10 cellular contexts compared by ENCODE assay signal in the genomic region with DNA sequence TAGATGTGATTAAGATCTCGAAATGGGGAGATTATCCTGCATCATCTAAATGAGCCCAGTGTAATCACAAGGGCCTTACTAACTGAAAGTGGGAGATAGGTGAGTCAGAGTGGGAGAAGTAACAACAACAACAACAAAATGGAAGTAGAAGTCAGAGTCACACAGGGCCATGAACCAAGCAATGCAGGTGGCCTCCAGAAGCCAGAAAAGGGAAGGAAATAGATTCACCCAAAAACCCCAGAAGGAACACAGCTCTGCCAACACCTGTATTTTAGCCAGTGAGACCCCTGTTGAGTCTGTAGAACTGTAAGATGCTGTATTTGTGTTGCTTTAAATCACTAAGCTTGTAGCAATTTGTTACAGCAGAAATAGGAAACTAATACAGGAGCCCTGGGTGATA. TPM values are rescaled to one million over a fixed set of nuclear protein-coding genes. Genes with fewer than 3 reads are reported as not detected.
DNase-seq lines count a peak whose midpoint lies in the region; ATAC-seq, FAIRE-seq and TF ChIP-seq lines count a peak whose summit lies in the region.
"Had no signal": no experiment of that assay in that cellular context is flagged by ENCODE, and none has a peak within 500 bp of the region (broad histone marks: within the 10 kb centered on the region; RNA-seq: fewer than 3 reads in every experiment).

No MANE protein-coding gene starts in this region.

- H3K9ac ChIP-seq in SK-N-SH (peak overlapping the region; percentile 100; the same call in 1 of the 2 replicates), adipocyte (ENCODE audit: low read length) (no peak overlapping the region), skeletal muscle tissue (ENCODE audit: low read depth in 1 of 3, low read length in 3 of 3) (peak overlapping the region in 1 of 3 donors; percentile 73)

- POLR2A ChIA-PET in SK-N-SH (lab: Yijun Ruan, JAX) = no interaction called here

- H3K36me3 ChIP-seq in SK-N-SH (replicated peaks in 1 of 2; ENCODE audit: control insufficient read depth in 1 of 2, insufficient read depth in 2 of 2, low read length in 1 of 2) (peaks cover 25 to 35% of the 10 kb centered on the region in 2 experiments), adipocyte (ENCODE audit: control insufficient read depth, insufficient read depth, low read length, severe bottlenecking) (peaks cover 30% of the 10 kb centered on the region), skeletal muscle tissue (ENCODE audit: control insufficient read depth in 3 of 3, insufficient read depth in 3 of 3, low read length in 3 of 3) (peaks cover 15 to 23% (median 17%) of the 10 kb centered on the region in 3 donors), pancreas (peaks cover 11 to 29% (median 17%) of the 10 kb centered on the region in 3 donors)

- TF ChIP-seq RAD21 in SK-N-SH (IDR thresholded peaks at IDR 0.05; ENCODE audit: low read length) = no peak

- TF ChIP-seq EP300 in SK-N-SH (IDR thresholded peaks at IDR 0.05; ENCODE audit: borderline replicate concordance in 1 of 2, low read depth in 1 of 2, low read length in 1 of 2) = no peak

- H3K4me3 ChIP-seq in SK-N-SH (ENCODE audit: low read depth in 2 of 2, low read length in 1 of 2) = peak overlapping the region in 1 of 2 experiments; percentile 91; a peak in 1 of 4 replicates
- peak overlapping the region; percentile 95 for H3K4me3 ChIP-seq in adipocyte (ENCODE audit: low read length)
- H3K4me3 ChIP-seq in skeletal muscle tissue (ENCODE audit: low read length in 3 of 3) = no peak overlapping the region
- H3K4me3 ChIP-seq in pancreas = no peak overlapping the region

- WGBS in SK-N-SH (ENCODE audit: low lambda C conversion rate) = 90% methylated on average over 1 of the region's 1 CpG
- 43 to 53% methylated on average over 1 of the region's 1 CpG for WGBS in pancreas, 2 donors

- H3K4me2 ChIP-seq in SK-N-SH = peak overlapping the region; percentile 93

- ATAC-seq in SK-N-SH treated with all-trans-retinoic acid at 6 μM for 48 hours = no peak
- ATAC-seq in HG03097 (IDR thresholded peaks at IDR 0.05; ENCODE audit: low FRiP score, unreplicated experiment) = peak; percentile 17
- no peak for ATAC-seq in pancreas

- peaks cover 58% of the 10 kb centered on the region for H4K20me1 ChIP-seq in SK-N-SH (ENCODE audit: insufficient read depth)

- peaks cover 83% of the 10 kb centered on the region for H3K79me2 ChIP-seq in SK-N-SH (ENCODE audit: insufficient read depth)

- intact Hi-C loops in pancreas (cut with DNase I) = no loop called here

- H3K9me3 ChIP-seq in SK-N-SH = no peaks in the 10 kb centered on the region
- no peaks in the 10 kb centered on the region for H3K9me3 ChIP-seq in adipocyte (ENCODE audit: control insufficient read depth, low read length)
- H3K9me3 ChIP-seq in skeletal muscle tissue (ENCODE audit: control insufficient read depth in 3 of 3, low read length in 3 of 3) = no peaks in the 10 kb centered on the region
- H3K9me3 ChIP-seq in pancreas = no peaks in the 10 kb centered on the region

- peaks cover 39 to 48% of the 10 kb centered on the region in 2 experiments for H3K4me1 ChIP-seq in SK-N-SH (ENCODE audit: control insufficient read depth in 1 of 2, insufficient read depth in 2 of 2, low read depth in 1 of 2, low read length in 1 of 2)
- peaks cover 50% of the 10 kb centered on the region for H3K4me1 ChIP-seq in adipocyte (ENCODE audit: control insufficient read depth, insufficient read depth, low read length)
- peaks cover 49 to 61% (median 59%) of the 10 kb centered on the region in 3 donors for H3K4me1 ChIP-seq in skeletal muscle tissue (ENCODE audit: control insufficient read depth in 3 of 3, insufficient read depth in 3 of 3, low read length in 3 of 3)
- peaks cover 23 to 51% (median 36%) of the 10 kb centered on the region in 3 donors for H3K4me1 ChIP-seq in pancreas

- no peaks in the 10 kb centered on the region for H3K27me3 ChIP-seq in SK-N-SH (ENCODE audit: insufficient read depth)
- no peaks in the 10 kb centered on the region for H3K27me3 ChIP-seq in adipocyte (replicated peaks; ENCODE audit: control insufficient read depth, insufficient read depth, low read length)
- peaks cover 0 to 28% (median 11%) of the 10 kb centered on the region in 3 donors for H3K27me3 ChIP-seq in skeletal muscle tissue (ENCODE audit: control insufficient read depth in 3 of 3, insufficient read depth in 3 of 3, low read length in 3 of 3)
- no peaks in the 10 kb centered on the region for H3K27me3 ChIP-seq in pancreas

- CTCF ChIA-PET in SK-N-SH (lab: Yijun Ruan, JAX) = interaction anchor here (0.6 to 22.3 kb wide), 8 partner anchors 13 to 199 kb away, joined by 3 to 460 read pairs (median 8); no protein-coding TSS in a partner anchor

- H3K9me2 ChIP-seq in SK-N-SH = no peaks in the 10 kb centered on the region

- no peak for DNase-seq in SK-N-SH
- DNase-seq in adipocyte (ENCODE audit: low read depth) = no peak
- DNase-seq in activated gamma-delta T cell treated with Interleukin-2 at 50 U/mL for 16 hours = no peak
- no peak for DNase-seq in SHP77 (lab: John Stamatoyannopoulos, UW)
- no peak for DNase-seq in pancreas

- peaks cover 43% of the 10 kb centered on the region for H3F3A ChIP-seq in SK-N-SH (replicated peaks; ENCODE audit: insufficient read depth)

- H3K27ac ChIP-seq in SK-N-SH (ENCODE audit: low read depth in 2 of 2, low read length in 1 of 2) (peak overlapping the region; percentile 7 to 97; a peak in 3 of 4 replicates), skeletal muscle tissue (ENCODE audit: low read depth, low read length) (peak overlapping the region; percentile 97), pancreas (peak overlapping the region in 2 of 4 donors; percentile 94 to 98)

- no peak for FAIRE-seq in pancreas (lab: Jason Lieb, UNC)
- FAIRE-seq: A204.1 had no signal

- H2AFZ ChIP-seq in SK-N-SH (ENCODE audit: low read depth) = no peak overlapping the region; the same call in 1 of the 2 replicates

- TF ChIP-seq CTCF in SK-N-SH (IDR thresholded peaks at IDR 0.05) (no peak), pancreas (IDR thresholded peaks at IDR 0.05) (no peak)

TF ChIP-seq in SK-N-SH, 30 proteins besides CTCF, POLR2A, EP300 and RAD21 (continues in another document):
- TF ChIP-seq, protein P1, sequence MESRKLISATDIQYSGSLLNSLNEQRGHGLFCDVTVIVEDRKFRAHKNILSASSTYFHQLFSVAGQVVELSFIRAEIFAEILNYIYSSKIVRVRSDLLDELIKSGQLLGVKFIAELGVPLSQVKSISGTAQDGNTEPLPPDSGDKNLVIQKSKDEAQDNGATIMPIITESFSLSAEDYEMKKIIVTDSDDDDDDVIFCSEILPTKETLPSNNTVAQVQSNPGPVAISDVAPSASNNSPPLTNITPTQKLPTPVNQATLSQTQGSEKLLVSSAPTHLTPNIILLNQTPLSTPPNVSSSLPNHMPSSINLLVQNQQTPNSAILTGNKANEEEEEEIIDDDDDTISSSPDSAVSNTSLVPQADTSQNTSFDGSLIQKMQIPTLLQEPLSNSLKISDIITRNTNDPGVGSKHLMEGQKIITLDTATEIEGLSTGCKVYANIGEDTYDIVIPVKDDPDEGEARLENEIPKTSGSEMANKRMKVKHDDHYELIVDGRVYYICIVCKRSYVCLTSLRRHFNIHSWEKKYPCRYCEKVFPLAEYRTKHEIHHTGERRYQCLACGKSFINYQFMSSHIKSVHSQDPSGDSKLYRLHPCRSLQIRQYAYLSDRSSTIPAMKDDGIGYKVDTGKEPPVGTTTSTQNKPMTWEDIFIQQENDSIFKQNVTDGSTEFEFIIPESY (IDR thresholded peaks at IDR 0.05; ENCODE audit: borderline replicate concordance, low read depth) = no peak

TF ChIP-seq in SK-N-SH treated with all-trans-retinoic acid at 6 μM for 48 hours, 23 proteins besides CTCF, POLR2A, EP300 and RAD21 (continues in another document):
- TF ChIP-seq BACH2 (CRISPR knock-in tag; IDR thresholded peaks at IDR 0.05; ENCODE audit: borderline replicate concordance) = no peak

RNA-seq across cellular contexts. Expression of a gene that starts 4.1 kb away (rescaled TPM):
- polyA plus RNA-seq in SK-N-SH (2012; rRNA removed) = 625 and 646 TPM in 2 replicates
- polyA plus RNA-seq in SK-N-SH (2012; cell fraction: cytosol; rRNA removed) = 361 and 510 TPM in 2 replicates
- polyA plus RNA-seq in SK-N-SH (2012; cell fraction: nucleus; rRNA removed) = 304 and 445 TPM in 2 replicates
- 85.1 TPM for total RNA-seq in skeletal muscle tissue
- total RNA-seq in pancreas = 100 to 1,000 TPM in 4 of 6 donors, 10 to 100 TPM in 2; 93.2 to 242 (median 117) TPM
- 100 to 1,000 TPM; 198 to 200 TPM for polyA plus RNA-seq in pancreas

RNA-seq across cellular contexts. Expression of a gene that starts 21.3 kb away (rescaled TPM):
- polyA plus RNA-seq in SK-N-SH (2012; rRNA removed) = 0.57 and 0.74 TPM in 2 replicates
- 0.51 and 0.66 TPM in 2 replicates for polyA plus RNA-seq in SK-N-SH (2012; cell fraction: cytosol; rRNA removed)
- polyA plus RNA-seq in SK-N-SH (2012; cell fraction: nucleus; rRNA removed) = 0.95 and 2.1 TPM in 2 replicates
- total RNA-seq in skeletal muscle tissue = not detected
- total RNA-seq in pancreas = under 1 TPM in 4 of 6 donors, not detected in 2; 0.16 to 0.54 (median 0.31) TPM
- 1 to 10 TPM in 1 of 2 donors, under 1 TPM in 1; 0.80 to 1.5 TPM for polyA plus RNA-seq in pancreas

RNA-seq across cellular contexts. Expression of a gene that starts 24.2 kb away (rescaled TPM):
- 0.86 and 2.4 TPM in 2 replicates for polyA plus RNA-seq in SK-N-SH (2012; rRNA removed)
- 0.62 and 1.3 TPM in 2 replicates for polyA plus RNA-seq in SK-N-SH (2012; cell fraction: cytosol; rRNA removed)
- polyA plus RNA-seq in SK-N-SH (2012; cell fraction: nucleus; rRNA removed) = 6.9 and 10.8 TPM in 2 replicates
- total RNA-seq in skeletal muscle tissue = under 0.01 TPM
- total RNA-seq in pancreas = 1 to 10 TPM in 5 of 6 donors, under 1 TPM in 1; 0.83 to 4.3 (median 1.5) TPM
- polyA plus RNA-seq in pancreas = 1 to 10 TPM; 3.0 to 5.4 TPM

RNA-seq across cellular contexts. Expression of a gene that starts 32.8 kb away (rescaled TPM):
- polyA plus RNA-seq in SK-N-SH (2012; rRNA removed) = 0.12 and 0.19 TPM in 2 replicates
- polyA plus RNA-seq in SK-N-SH (2012; cell fraction: cytosol; rRNA removed) = 0.08 and 0.18 TPM in 2 replicates
- 0.08 and 0.18 TPM in 2 replicates for polyA plus RNA-seq in SK-N-SH (2012; cell fraction: nucleus; rRNA removed)
- total RNA-seq in skeletal muscle tissue = not detected
- not detected for total RNA-seq in pancreas
- not detected for polyA plus RNA-seq in pancreas
- total RNA-seq: T-helper 2 cell treated with Interferon-gamma antibody and Interleukin-4, amounts not matched to agents 100 ng/mL and 5 ng/mL, for 36 hours had no signal

RNA-seq across cellular contexts. Expression of a gene that starts 58.8 kb away (rescaled TPM):
- not detected in 2 replicates for polyA plus RNA-seq in SK-N-SH (2012; rRNA removed)
- 0.03 and 0.08 TPM in 2 replicates for polyA plus RNA-seq in SK-N-SH (2012; cell fraction: cytosol; rRNA removed)
- 0.19 and 0.27 TPM in 2 replicates for polyA plus RNA-seq in SK-N-SH (2012; cell fraction: nucleus; rRNA removed)
- not detected for total RNA-seq in skeletal muscle tissue
- not detected for total RNA-seq in pancreas
- polyA plus RNA-seq in pancreas = under 1 TPM; 0.16 to 0.27 TPM
- total RNA-seq: T-helper 2 cell treated with Interferon-gamma antibody and Interleukin-4, amounts not matched to agents 100 ng/mL and 5 ng/mL, for 36 hours had no signal
